8 cellular contexts compared by ENCODE assay signal in the genomic region with DNA sequence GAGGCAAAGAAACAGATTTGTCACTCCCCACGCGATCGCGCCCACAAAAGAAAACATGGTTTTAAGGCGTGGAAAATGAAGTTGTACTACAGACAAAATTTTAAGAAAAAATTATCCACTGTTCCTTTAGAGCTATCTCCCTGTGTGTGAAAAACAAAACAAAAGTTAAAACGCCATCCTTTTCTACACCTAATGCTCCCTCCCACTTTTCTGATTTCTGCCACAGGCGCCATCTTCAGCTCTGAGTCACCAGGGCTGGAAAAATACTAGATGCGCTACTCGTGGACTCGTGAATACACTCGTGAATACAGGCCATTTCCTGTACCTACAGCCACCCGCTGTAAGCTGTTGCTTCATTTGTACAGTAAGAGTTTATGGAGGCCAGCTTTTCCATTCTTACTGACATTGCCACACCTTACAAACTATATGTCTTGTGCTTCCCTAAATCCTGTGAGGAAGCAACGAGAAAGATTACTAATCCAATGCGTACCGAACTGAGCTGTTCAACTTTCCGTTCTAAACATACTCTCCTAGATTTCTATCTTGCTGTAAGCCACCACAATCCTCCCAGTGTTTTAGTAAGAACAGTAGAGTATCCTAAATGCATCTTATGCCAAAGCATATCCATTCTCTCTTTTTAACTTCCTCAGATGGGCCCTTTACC. TPM values are rescaled to one million over a fixed set of nuclear protein-coding genes. Genes with fewer than 3 reads are reported as not detected.
DNase-seq lines count a peak whose midpoint lies in the region; ATAC-seq and TF ChIP-seq lines count a peak whose summit lies in the region.

No MANE protein-coding gene starts in this region.

- peak overlapping the region; percentile 86 for H2BK20ac ChIP-seq in IMR-90 (ENCODE audit: low read depth, low read length)

- H4K8ac ChIP-seq in IMR-90 (ENCODE audit: low read depth in 2 of 2, low read length in 2 of 2), result peak overlapping the region; percentile 83 to 99

- peak overlapping the region; percentile 95 for H2BK120ac ChIP-seq in IMR-90 (ENCODE audit: low read depth, low read length)

- CTCF ChIA-PET in IMR-90 (lab: Yijun Ruan, JAX), result interaction anchor here (0.7 to 0.9 kb wide), 4 partner anchors 534 to 753 kb away, joined by 3 to 5 read pairs (median 3); no protein-coding TSS in a partner anchor

- H3K27me3 ChIP-seq in IMR-90 (ENCODE audit: control insufficient read depth, insufficient read depth, low read length) (no peaks in the 10 kb centered on the region), subcutaneous abdominal adipose tissue (ENCODE audit: control insufficient read depth in 5 of 5, insufficient read depth in 4 of 5, low read length in 5 of 5) (no peaks in the 10 kb centered on the region)

- peak overlapping the region; percentile 63 for H2BK15ac ChIP-seq in IMR-90 (ENCODE audit: low read depth, low read length)

- H2BK5ac ChIP-seq in IMR-90 (ENCODE audit: low read depth, low read length, poor library complexity, severe bottlenecking), result peak overlapping the region; percentile 96

- H3K36me3 ChIP-seq in IMR-90 (ENCODE audit: control insufficient read depth, insufficient read depth, low read length) (no peaks in the 10 kb centered on the region), subcutaneous abdominal adipose tissue (ENCODE audit: control insufficient read depth in 5 of 5, insufficient read depth in 5 of 5, low read length in 5 of 5) (peaks cover 0 to 5% (median 0%) of the 10 kb centered on the region in 5 donors)

- no peak overlapping the region for H3K4me3 Mint-ChIP-seq in CD14-positive monocyte

- peak; percentile 85 for TF ChIP-seq POLR2A in IMR-90 (IDR thresholded peaks at IDR 0.05; ENCODE audit: low read depth, low read length)

- H3K27me3 Mint-ChIP-seq in CD14-positive monocyte (ENCODE audit: low read depth in 3 of 3), result no peaks in the 10 kb centered on the region

- intact Hi-C loops in CD14-positive monocyte (cut with micrococcal nuclease) (loop anchor here in 1 of 2 donors (10.0 kb wide), 1 partner anchor 424 kb away; no protein-coding TSS in a partner anchor), IMR-90 (cut with micrococcal nuclease) (loop anchor here (5.0 kb wide), 1 partner anchor 46 kb away; no protein-coding TSS in a partner anchor)

- no peaks in the 10 kb centered on the region for H3K9me1 ChIP-seq in IMR-90 (ENCODE audit: insufficient read depth, low read length)

- in situ Hi-C loops in IMR-90 (cut with MboI; ENCODE audit: low sequenced_read_pairs), result no loop called here

- H3K4me1 Mint-ChIP-seq in CD14-positive monocyte, result peaks cover 5% of the 10 kb centered on the region

- peak overlapping the region; percentile 72 for H3K4me3 ChIP-seq in IMR-90 (ENCODE audit: insufficient read depth, low read depth, low read length)
- peak overlapping the region; percentile 83 to 94 (median 87) for H3K4me3 ChIP-seq in subcutaneous abdominal adipose tissue (ENCODE audit: low read depth in 1 of 5, low read length in 5 of 5)

- H3K27ac ChIP-seq in IMR-90 (ENCODE audit: insufficient read depth, low read length) (peak overlapping the region; percentile 88), subcutaneous abdominal adipose tissue (ENCODE audit: low read depth, low read length) (peak overlapping the region; percentile 99)

- peak overlapping the region; percentile 86 for H4K5ac ChIP-seq in IMR-90 (ENCODE audit: low read depth, low read length)

- peak overlapping the region; percentile 90 for H3K18ac ChIP-seq in IMR-90 (ENCODE audit: low read depth, low read length)

- H2AFZ ChIP-seq in IMR-90 (replicated peaks; ENCODE audit: low read length, poor library complexity), result peak overlapping the region; percentile 91

- dilution Hi-C loops in IMR-90 (cut with HindIII; ENCODE audit: low sequenced_read_pairs, unreplicated experiment), result no loop called here

- H3K4me1 ChIP-seq in IMR-90 (ENCODE audit: control insufficient read depth, insufficient read depth, low read length) (no peaks in the 10 kb centered on the region), subcutaneous abdominal adipose tissue (ENCODE audit: control insufficient read depth in 5 of 5, insufficient read depth in 5 of 5, low read length in 5 of 5) (peaks cover 0 to 18% (median 14%) of the 10 kb centered on the region in 5 donors)

- H3K9ac ChIP-seq in IMR-90 (ENCODE audit: low read depth, low read length) (peak overlapping the region; percentile 89), subcutaneous abdominal adipose tissue (ENCODE audit: low read length in 5 of 5) (peak overlapping the region; percentile 63 to 99 (median 98))

- DNase-seq in CD14-positive monocyte (ENCODE audit: low spot score), result peak; percentile 90
- peak; percentile 94 for DNase-seq in IMR-90
- DNase-seq in RPMI8226, result peak; percentile 58
- peak; percentile 46 for DNase-seq in activated effector memory CD4-positive, alpha-beta T cell treated with Interleukin-2 at 50 U/mL for 16 hours
- DNase-seq in foreskin melanocyte, result peak; percentile 92
- peak; percentile 70 for DNase-seq in non-pigmented ciliary epithelial cell (ENCODE audit: low read depth)

- peak overlapping the region; percentile 98 for H3K23ac ChIP-seq in IMR-90 (ENCODE audit: low read depth, low read length)

- TF ChIP-seq RAD21 in IMR-90 (IDR thresholded peaks at IDR 0.05; ENCODE audit: low read length), result no peak

- H3K79me1 ChIP-seq in IMR-90 (ENCODE audit: low read depth in 1 of 2, low read length in 2 of 2), result peaks cover 6 to 21% of the 10 kb centered on the region in 2 experiments; a peak in 3 of 4 replicates

- H2AK9ac ChIP-seq in IMR-90 (replicated peaks; ENCODE audit: low read depth, low read length, poor library complexity), result peak overlapping the region; percentile 77

- no peak overlapping the region for H3K27ac Mint-ChIP-seq in CD14-positive monocyte

- no peaks in the 10 kb centered on the region for H4K20me1 ChIP-seq in IMR-90 (ENCODE audit: insufficient read depth, low read length)

- POLR2A ChIA-PET in IMR-90 (lab: Charles Lee; ENCODE audit: unreplicated experiment), result interaction anchor here (0.6 to 0.7 kb wide), 2 partner anchors 40 to 838 kb away, joined by 3 read pairs; no protein-coding TSS in a partner anchor

- no peaks in the 10 kb centered on the region for H3K9me3 Mint-ChIP-seq in CD14-positive monocyte

- peak; percentile 40 for ATAC-seq in GM21360 (IDR thresholded peaks at IDR 0.05; ENCODE audit: unreplicated experiment)
- ATAC-seq in IMR-90 (ENCODE audit: low read depth), result peak; percentile 59

- H3K36me3 Mint-ChIP-seq in CD14-positive monocyte, result no peaks in the 10 kb centered on the region

- TF ChIP-seq CTCF in CD14-positive monocyte (IDR thresholded peaks at IDR 0.05) (no peak), IMR-90 (conservative IDR thresholded peaks at IDR 0.05; ENCODE audit: low read depth, low read length) (no peak)

- peak overlapping the region; percentile 98 for H3K14ac ChIP-seq in IMR-90 (replicated peaks; ENCODE audit: low read depth, low read length)

- H2AK5ac ChIP-seq in IMR-90 (ENCODE audit: low read depth, low read length), result 0 out of 2 replicates have a peak overlapping the region, but pooled peaks have one; percentile 20

- no peaks in the 10 kb centered on the region for H3K9me3 ChIP-seq in IMR-90 (ENCODE audit: control insufficient read depth, insufficient read depth, low read length)
- H3K9me3 ChIP-seq in subcutaneous abdominal adipose tissue (ENCODE audit: control insufficient read depth in 5 of 5, low read length in 5 of 5), result no peaks in the 10 kb centered on the region

- H4K91ac ChIP-seq in IMR-90 (ENCODE audit: insufficient read depth, low read depth, low read length), result peak overlapping the region; percentile 91

- H3K4ac ChIP-seq in IMR-90 (ENCODE audit: low read depth, low read length), result peak overlapping the region; percentile 92

- no CpG with 5 or more reads among the region's 16 CpGs for WGBS in IMR-90 (ENCODE audit: extremely low coverage in 2 of 2, insufficient read length in 1 of 2), 2 experiments

- BruUV-seq in IMR-90 (replicated peaks; lab: Mats Ljungman, UMichigan), result TSS peak; percentile 72

- peak overlapping the region; percentile 97 for H3K56ac ChIP-seq in IMR-90 (ENCODE audit: extremely low read depth, insufficient read depth, low read length)

- H3K4me2 ChIP-seq in IMR-90 (ENCODE audit: low read depth, low read length), result peak overlapping the region; percentile 48

TF ChIP-seq in IMR-90, 13 proteins besides CTCF, POLR2A, EP300 and RAD21 (continues in another document):
- TF ChIP-seq CHD1 (IDR thresholded peaks at IDR 0.05; ENCODE audit: low read depth, low read length) (no peak), CEBPB (IDR thresholded peaks at IDR 0.05; ENCODE audit: low read depth, low read length) (peak; percentile 92), FOS (IDR thresholded peaks at IDR 0.05; ENCODE audit: low read depth, low read length) (peak; percentile 59; the same call in 1 of the 2 replicates), NFE2L2 (IDR thresholded peaks at IDR 0.05; ENCODE audit: low read depth, low read length) (no peak), RCOR1 (IDR thresholded peaks at IDR 0.05; ENCODE audit: insufficient replicate concordance, low read length) (no peak), SMC3 (IDR thresholded peaks at IDR 0.05; ENCODE audit: low read depth, low read length) (no peak), MAZ (IDR thresholded peaks at IDR 0.05; ENCODE audit: borderline replicate concordance, low read depth, low read length) (0 out of 2 replicates have a peak, but pooled peaks have one; percentile 16), MAFK (IDR thresholded peaks at IDR 0.05; ENCODE audit: low read depth, low read length) (no peak; the same call in 1 of the 2 replicates), RFX5 (IDR thresholded peaks at IDR 0.05; ENCODE audit: low read depth, low read length) (no peak), BHLHE40 (IDR thresholded peaks at IDR 0.05; ENCODE audit: low read depth, low read length) (peak; percentile 66)
- TF ChIP-seq, protein P1, sequence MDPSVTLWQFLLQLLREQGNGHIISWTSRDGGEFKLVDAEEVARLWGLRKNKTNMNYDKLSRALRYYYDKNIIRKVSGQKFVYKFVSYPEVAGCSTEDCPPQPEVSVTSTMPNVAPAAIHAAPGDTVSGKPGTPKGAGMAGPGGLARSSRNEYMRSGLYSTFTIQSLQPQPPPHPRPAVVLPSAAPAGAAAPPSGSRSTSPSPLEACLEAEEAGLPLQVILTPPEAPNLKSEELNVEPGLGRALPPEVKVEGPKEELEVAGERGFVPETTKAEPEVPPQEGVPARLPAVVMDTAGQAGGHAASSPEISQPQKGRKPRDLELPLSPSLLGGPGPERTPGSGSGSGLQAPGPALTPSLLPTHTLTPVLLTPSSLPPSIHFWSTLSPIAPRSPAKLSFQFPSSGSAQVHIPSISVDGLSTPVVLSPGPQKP (IDR thresholded peaks at IDR 0.05; ENCODE audit: borderline replicate concordance, low read depth, low read length), result no peak

RNA-seq across cellular contexts. Expression of a gene that starts 0.8 kb away (rescaled TPM):
- polyA plus RNA-seq in CD14-positive monocyte (1 to 10 TPM in 1 of 2 donors, under 1 TPM in 1; 0.91 to 1.4 TPM), IMR-90 (2012; rRNA removed) (7.5 and 9.5 TPM in 2 replicates)
- total RNA-seq in IMR-90 (2012; rRNA removed), result 19.4 and 25.0 TPM in 2 replicates
- 1.0 and 1.9 TPM in 2 replicates for polyA plus RNA-seq in IMR-90 (2012; cell fraction: cytosol; rRNA removed)
- 3.6 and 36.5 TPM in 2 replicates for polyA plus RNA-seq in IMR-90 (2012; cell fraction: nucleus; rRNA removed; ENCODE audit: low replicate concordance)

Comparison
In these comparisons a context has a peak if more than half of its experiments do, and no peak if none do; other contexts are left out.
1. Peak in every context shown above with its lines: DNase-seq, ATAC-seq, H3K4me3 ChIP-seq and H3K27ac ChIP-seq.